12 cellular contexts compared by ENCODE assay signal in genomic region chr9:106921989-106922388, GRCh38. TPM values are rescaled to one million over a fixed set of nuclear protein-coding genes. Genes with fewer than 3 reads are reported as not detected.
DNase-seq lines count a peak whose midpoint lies in the region; ATAC-seq and TF ChIP-seq lines count a peak whose summit lies in the region.
"Had no signal": no experiment of that assay in that cellular context is flagged by ENCODE, and none has a peak within 500 bp of the region (broad histone marks: within the 10 kb centered on the region; RNA-seq: fewer than 3 reads in every experiment).

No MANE protein-coding gene starts in this region.

- H3K9me3 Mint-ChIP-seq in neural progenitor cell: peaks cover 62% of the 10 kb centered on the region
- H3K9me3 Mint-ChIP-seq in activated CD4-positive, alpha-beta memory T cell treated with anti-CD3 and anti-CD28 coated beads, Interleukin-2, amount 10 ng/mL, durations not matched to agents 7 days and 5 days: peaks cover 13% of the 10 kb centered on the region

- H3K4me2 ChIP-seq in neural progenitor cell: no peak overlapping the region

- no peak for ATAC-seq in GM21360 (IDR thresholded peaks at IDR 0.05; ENCODE audit: unreplicated experiment)
- no peak for ATAC-seq in HG03354 (IDR thresholded peaks at IDR 0.05; ENCODE audit: poor library complexity, severe bottlenecking, unreplicated experiment)

- no peak for DNase-seq in AG04450 (ENCODE audit: low read depth, low spot score)
- peak; percentile 68 for DNase-seq in OCI-M1 (lab: John Stamatoyannopoulos, UW)
- DNase-seq in esophagus muscularis mucosa (ENCODE audit: extremely low spot score): no peak
- no peak for DNase-seq in neural progenitor cell (ENCODE audit: low spot score)
- no peak for DNase-seq in GM19240 (ENCODE audit: insufficient read length, low spot score)
- no peak for DNase-seq in activated CD4-positive, alpha-beta memory T cell treated with anti-CD3 and anti-CD28 coated beads, Interleukin-2, amount 10 ng/mL, durations not matched to agents 7 days and 5 days
- DNase-seq: activated CD4-positive, alpha-beta T cell treated with anti-CD3 and anti-CD28 coated beads, Interleukin-2, amount 50 U/mL, for 4 hours had no signal

- H3K27me3 ChIP-seq in AG04450 (ENCODE audit: control insufficient read depth, insufficient read depth, low read length) (no peaks in the 10 kb centered on the region), esophagus muscularis mucosa (no peaks in the 10 kb centered on the region), neural progenitor cell (no peaks in the 10 kb centered on the region)

- H3K4me1 Mint-ChIP-seq in neural progenitor cell: peaks cover 33% of the 10 kb centered on the region
- H3K4me1 Mint-ChIP-seq in activated CD4-positive, alpha-beta memory T cell treated with anti-CD3 and anti-CD28 coated beads, Interleukin-2, amount 10 ng/mL, durations not matched to agents 7 days and 5 days: no peaks in the 10 kb centered on the region

- H3K36me3 ChIP-seq in esophagus muscularis mucosa (peaks cover 22 to 37% (median 34%) of the 10 kb centered on the region in 4 donors), neural progenitor cell (peaks cover 34% of the 10 kb centered on the region)

- peak overlapping the region; percentile 98 for H3K27ac Mint-ChIP-seq in neural progenitor cell
- no peak overlapping the region for H3K27ac Mint-ChIP-seq in activated CD4-positive, alpha-beta memory T cell treated with anti-CD3 and anti-CD28 coated beads, Interleukin-2, amount 10 ng/mL, durations not matched to agents 7 days and 5 days
- H3K27ac Mint-ChIP-seq: activated naive CD4-positive, alpha-beta T cell treated with anti-CD3 and anti-CD28 coated beads, Interleukin-2, amount 50 U/mL, for 72 hours; CD4-positive, CD25-positive, alpha-beta regulatory T cell had no signal

- no peak for TF ChIP-seq EP300 in esophagus muscularis mucosa (IDR thresholded peaks at IDR 0.05)

- peaks cover 100% of the 10 kb centered on the region for H3K79me2 ChIP-seq in neural progenitor cell (ENCODE audit: low read depth)

- H3K4me1 ChIP-seq in esophagus muscularis mucosa (peaks cover 42 to 57% (median 48%) of the 10 kb centered on the region in 4 donors), neural progenitor cell (peaks cover 21% of the 10 kb centered on the region)

- H3K27ac ChIP-seq in AG04450 (ENCODE audit: low read depth, low read length): peak overlapping the region; percentile 87
- peak overlapping the region; percentile 65 to 71 (median 70) for H3K27ac ChIP-seq in esophagus muscularis mucosa (replicated peaks in 1 of 4)
- H3K27ac ChIP-seq in neural progenitor cell: no peak overlapping the region
- H3K27ac ChIP-seq: HL-60 had no signal

- H3K4me3 Mint-ChIP-seq in neural progenitor cell: peak overlapping the region; percentile 65
- no peak overlapping the region for H3K4me3 Mint-ChIP-seq in activated CD4-positive, alpha-beta memory T cell treated with anti-CD3 and anti-CD28 coated beads, Interleukin-2, amount 10 ng/mL, durations not matched to agents 7 days and 5 days
- H3K4me3 Mint-ChIP-seq: CD4-positive, CD25-positive, alpha-beta regulatory T cell had no signal

- H4K20me1 ChIP-seq in neural progenitor cell (ENCODE audit: low read depth): no peaks in the 10 kb centered on the region

- no peak overlapping the region for H3K4me3 ChIP-seq in AG04450 (ENCODE audit: low read depth, low read length)
- no peak overlapping the region for H3K4me3 ChIP-seq in esophagus muscularis mucosa
- no peak overlapping the region for H3K4me3 ChIP-seq in neural progenitor cell

- 59% methylated on average over 2 of the region's 2 CpGs for WGBS in esophagus muscularis mucosa

- H3K9me3 ChIP-seq in AG04450 (ENCODE audit: control insufficient read depth, insufficient read depth, low read length) (no peaks in the 10 kb centered on the region; the same call in 1 of the 2 replicates), esophagus muscularis mucosa (no peaks in the 10 kb centered on the region), neural progenitor cell (ENCODE audit: low read depth) (no peaks in the 10 kb centered on the region)

- peaks cover 17% of the 10 kb centered on the region for H3F3A ChIP-seq in neural progenitor cell (ENCODE audit: low read depth)

- CTCF ChIA-PET in AG04450 (lab: Charles Lee): no interaction called here
- CTCF ChIA-PET in activated CD4-positive, alpha-beta memory T cell treated with anti-CD3 and anti-CD28 coated beads, Interleukin-2, amount 10 ng/mL, durations not matched to agents 7 days and 5 days (lab: Charles Lee): interaction anchor here (1.5 kb wide), 1 partner anchor 11 kb away, joined by 3 read pairs; no protein-coding TSS in a partner anchor

- H3K9ac ChIP-seq in neural progenitor cell: no peak overlapping the region

- peaks cover 91% of the 10 kb centered on the region for H3K36me3 Mint-ChIP-seq in neural progenitor cell
- no peaks in the 10 kb centered on the region for H3K36me3 Mint-ChIP-seq in activated CD4-positive, alpha-beta memory T cell treated with anti-CD3 and anti-CD28 coated beads, Interleukin-2, amount 10 ng/mL, durations not matched to agents 7 days and 5 days (ENCODE audit: low read depth)
- H3K36me3 Mint-ChIP-seq: CD4-positive, CD25-positive, alpha-beta regulatory T cell had no signal

- TF ChIP-seq POLR2A in esophagus muscularis mucosa (IDR thresholded peaks at IDR 0.05; ENCODE audit: low read depth): no peak

- TF ChIP-seq CTCF in AG04450 (IDR thresholded peaks at IDR 0.05; ENCODE audit: low read depth, low read length): no peak
- no peak for TF ChIP-seq CTCF in esophagus muscularis mucosa (IDR thresholded peaks at IDR 0.05)
- TF ChIP-seq CTCF in neural progenitor cell (IDR thresholded peaks at IDR 0.05): no peak

- peaks cover 2% of the 10 kb centered on the region for H3K27me3 Mint-ChIP-seq in neural progenitor cell (ENCODE audit: insufficient read depth, low read depth)
- no peaks in the 10 kb centered on the region for H3K27me3 Mint-ChIP-seq in activated CD4-positive, alpha-beta memory T cell treated with anti-CD3 and anti-CD28 coated beads, Interleukin-2, amount 10 ng/mL, durations not matched to agents 7 days and 5 days
- H3K27me3 Mint-ChIP-seq: CD4-positive, CD25-positive, alpha-beta regulatory T cell had no signal

- no peak overlapping the region for H2AFZ ChIP-seq in neural progenitor cell (replicated peaks)

- intact Hi-C loops in esophagus muscularis mucosa (cut with DNase I): no loop called here

- POLR2A ChIA-PET in AG04450 (lab: Yijun Ruan, JAX): interaction anchor here (1.2 kb wide), 1 partner anchor 43 kb away, joined by 4 read pairs; no protein-coding TSS in a partner anchor
- POLR2A ChIA-PET in activated CD4-positive, alpha-beta memory T cell treated with anti-CD3 and anti-CD28 coated beads, Interleukin-2, amount 10 ng/mL, durations not matched to agents 7 days and 5 days (lab: Charles Lee): no interaction called here

RNA-seq across cellular contexts. Expression of gene ZNF462, which starts 59.0 kb away (rescaled TPM):
- polyA plus RNA-seq in AG04450 (2011; rRNA removed): 7.5 and 11.9 TPM in 2 replicates
- 49.7 and 76.0 TPM in 2 replicates for polyA minus RNA-seq in AG04450 (2011; rRNA and poly(A)+ RNA removed)
- total RNA-seq in esophagus muscularis mucosa (10 to 100 TPM; 24.5 to 38.6 (median 34.6) TPM), neural progenitor cell (ENCODE audit: low replicate concordance) (81.8 and 93.4 TPM in 2 replicates)
- total RNA-seq in activated CD4-positive, alpha-beta memory T cell treated with anti-CD3 and anti-CD28 coated beads, Interleukin-2, amount 10 ng/mL, durations not matched to agents 7 days and 5 days: under 1 TPM; 0.28 to 0.70 TPM

Comparison
In these comparisons a context has a peak if more than half of its experiments do, and no peak if none do; other contexts are left out.
1. RNA of gene ZNF462, which starts 59.0 kb away (total RNA-seq): 81.8 to 93.4 TPM in neural progenitor cell and 24.5 to 38.6 TPM in esophagus muscularis mucosa; 0.28 to 0.70 TPM in activated CD4-positive, alpha-beta memory T cell treated with anti-CD3 and anti-CD28 coated beads, Interleukin-2, amount 10 ng/mL, durations not matched to agents 7 days and 5 days; every median in the first group is over 10 times any median in the second.